In the genomic region with DNA sequence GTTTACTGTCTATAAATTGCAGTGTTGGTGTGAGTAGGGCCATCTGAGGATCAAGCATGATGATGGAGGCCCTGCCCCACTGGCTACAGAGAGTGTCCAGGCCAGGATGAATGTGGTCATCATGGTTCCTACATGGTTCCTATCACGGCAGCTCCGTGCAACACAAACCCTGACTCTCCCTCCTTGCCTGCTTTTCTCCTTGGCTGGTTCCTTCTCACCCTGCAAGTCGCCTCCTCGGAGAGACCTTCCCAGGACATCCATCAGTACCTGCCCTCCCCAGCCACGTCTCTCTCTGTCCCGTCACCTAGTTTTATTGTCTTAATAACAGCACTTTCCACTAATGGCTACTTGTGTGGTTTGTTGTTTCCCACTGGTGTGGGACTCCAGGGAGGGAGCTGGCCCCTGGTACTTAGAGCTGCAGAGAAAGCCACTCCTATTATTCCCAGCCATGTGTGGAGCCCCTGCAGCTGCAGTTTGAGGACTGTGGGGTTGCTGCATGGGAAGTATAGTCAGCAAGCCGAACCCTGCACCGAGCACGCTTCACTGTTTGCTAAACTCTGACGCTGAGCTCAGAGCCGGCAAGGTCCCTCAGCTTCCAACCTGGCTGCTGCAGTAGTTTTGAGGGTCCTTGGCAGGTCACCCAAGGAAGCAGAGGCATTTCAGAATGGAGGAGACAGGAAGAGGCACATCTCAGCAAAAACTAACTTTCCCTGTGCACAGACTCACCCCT, we compare ENCODE assay signal across 27 cellular contexts.
DNase-seq lines count a peak whose midpoint lies in the region; ATAC-seq and TF ChIP-seq lines count a peak whose summit lies in the region.
"Had no signal": no experiment of that assay in that cellular context is flagged by ENCODE, and none has a peak within 500 bp of the region (broad histone marks: within the 10 kb centered on the region; RNA-seq: fewer than 3 reads in every experiment).

No MANE protein-coding gene starts in this region.

- H3K9me3 ChIP-seq in H9 (ENCODE audit: control insufficient read depth, low read depth, low read length) (no peaks in the 10 kb centered on the region), SJCRH30 (replicated peaks) (no peaks in the 10 kb centered on the region)
- H3K9me3 ChIP-seq: sigmoid colon had no signal

- H3K9me3 Mint-ChIP-seq in H9 (no peaks in the 10 kb centered on the region), endothelial cell (ENCODE audit: unreplicated experiment) (no peaks in the 10 kb centered on the region), Calu3 (ENCODE audit: low read depth, unreplicated experiment) (peaks cover 2% of the 10 kb centered on the region)
- H3K9me3 Mint-ChIP-seq: activated naive CD8-positive, alpha-beta T cell treated with anti-CD3 and anti-CD28 coated beads, Interleukin-2, amount 50 U/mL, for 24 hours; CD4-positive, alpha-beta T cell; nephron progenitor cell; stimulated activated naive B cell treated with anti-CD40 and anti-IgM and Interleukin-4, amounts not matched to agents 10 μg/mL and 1 μg/mL and 100 μg/mL, for 72 hours had no signal

- no peaks in the 10 kb centered on the region for H4K20me1 ChIP-seq in H9 (ENCODE audit: control insufficient read depth, insufficient read depth, insufficient read length)

- no TSS peak for BruUV-seq in Calu3 (replicated peaks; lab: Mats Ljungman, UMichigan)

- H3K27ac Mint-ChIP-seq in H9 (peak overlapping the region in 1 of 3 experiments; percentile 43; a peak in 2 of 7 replicates), endothelial cell (ENCODE audit: unreplicated experiment) (peak overlapping the region; percentile 53), Calu3 (ENCODE audit: unreplicated experiment) (no peak overlapping the region)
- H3K27ac Mint-ChIP-seq: activated naive CD8-positive, alpha-beta T cell treated with anti-CD3 and anti-CD28 coated beads, Interleukin-2, amount 50 U/mL, for 24 hours; CD4-positive, alpha-beta T cell; nephron progenitor cell; stimulated activated naive B cell treated with anti-CD40 and anti-IgM and Interleukin-4, amounts not matched to agents 10 μg/mL and 1 μg/mL and 100 μg/mL, for 72 hours had no signal

- H2BK15ac ChIP-seq in H9 (ENCODE audit: low read depth, low read length): no peak overlapping the region

- H3K79me1 ChIP-seq in H9 (ENCODE audit: insufficient read depth, low read depth, low read length, poor library complexity, severe bottlenecking): no peaks in the 10 kb centered on the region

- no peaks in the 10 kb centered on the region for H3K23me2 ChIP-seq in H9 (ENCODE audit: insufficient read length, low read depth, low read length, poor library complexity, severe bottlenecking)

- H4K8ac ChIP-seq in H9 (replicated peaks; ENCODE audit: insufficient read length, low read depth, low read length): no peak overlapping the region

- H2BK20ac ChIP-seq in H9 (ENCODE audit: low read depth, low read length, poor library complexity, severe bottlenecking): no peak overlapping the region

- H2AFZ ChIP-seq in H9 (ENCODE audit: low read length): no peak overlapping the region
- H2AFZ ChIP-seq: parathyroid adenoma had no signal

- H2BK5ac ChIP-seq in H9 (ENCODE audit: insufficient read length, low read length): no peak overlapping the region

- ATAC-seq in GM19035 (IDR thresholded peaks at IDR 0.05; ENCODE audit: unreplicated experiment): no peak
- ATAC-seq: stimulated activated naive B cell treated with anti-CD40 and anti-IgM and Interleukin-4, amounts not matched to agents 10 μg/mL and 1 μg/mL and 100 μg/mL, for 72 hours had no signal

- no peak overlapping the region for H2BK120ac ChIP-seq in H9 (ENCODE audit: low read depth, low read length, poor library complexity, severe bottlenecking)

- WGBS in H9 (ENCODE audit: extremely low coverage, insufficient read length, low lambda C conversion rate): no CpG with 5 or more reads among the region's 11 CpGs

- no peak overlapping the region for H4K5ac ChIP-seq in H9 (ENCODE audit: insufficient read length, low read depth, low read length)

- H3K4me1 ChIP-seq in H9 (ENCODE audit: insufficient read depth, low read length) (0 out of 2 replicates have a peak, but pooled peaks cover 2% of the 10 kb centered on the region), SJCRH30 (no peaks in the 10 kb centered on the region)
- H3K4me1 ChIP-seq: parathyroid adenoma, sigmoid colon had no signal

- H3K4me3 Mint-ChIP-seq in H9 (no peak overlapping the region), endothelial cell (ENCODE audit: unreplicated experiment) (no peak overlapping the region), Calu3 (ENCODE audit: low read depth, unreplicated experiment) (no peak overlapping the region)
- H3K4me3 Mint-ChIP-seq: activated naive CD8-positive, alpha-beta T cell treated with anti-CD3 and anti-CD28 coated beads, Interleukin-2, amount 50 U/mL, for 24 hours; CD4-positive, alpha-beta T cell; nephron progenitor cell; stimulated activated naive B cell treated with anti-CD40 and anti-IgM and Interleukin-4, amounts not matched to agents 10 μg/mL and 1 μg/mL and 100 μg/mL, for 72 hours had no signal

- no peak overlapping the region for H3K56ac ChIP-seq in H9 (ENCODE audit: insufficient read length, low read depth, low read length)

- DNase-seq in NCI-H2107 treated with DMSO at 0.1 percent for 48 hours (lab: John Stamatoyannopoulos, UW; ENCODE audit: unreplicated experiment) (peak; percentile 27), NCI-H2107 (lab: John Stamatoyannopoulos, UW) (no peak), H9 (peak; percentile 15), endothelial cell (ENCODE audit: low spot score) (no peak), retina (peak; percentile 14), SJCRH30 (no peak), Calu3 (no peak)
- DNase-seq: activated CD4-positive, alpha-beta T cell treated with anti-CD3 and anti-CD28 coated beads, Interleukin-2, amount 50 U/mL, for 4 hours; activated T-cell treated with anti-CD3 and anti-CD28 coated beads, Interleukin-2, amount 50 U/mL, for 1 hour; CD4-positive, alpha-beta T cell; central memory CD4-positive, alpha-beta T cell; DMS153; HCEC 1CT; NCI-H2081 treated with DMSO at 0.1 percent for 48 hours; NCI-H446; NCI-H82; nephron progenitor cell; stimulated activated CD4-positive, alpha-beta T cell treated with anti-CD3 and anti-CD28 coated beads, Interleukin-4, amount 100 ng/mL, for 4 hours; stimulated activated naive B cell treated with anti-CD40 and anti-IgM and Interleukin-4, amounts not matched to agents 10 μg/mL and 1 μg/mL and 100 μg/mL, for 72 hours; T-helper 1 cell had no signal

- H3K23ac ChIP-seq in H9 (ENCODE audit: insufficient read length, low read depth, low read length): no peak overlapping the region

- no peak overlapping the region for H2BK12ac ChIP-seq in H9 (ENCODE audit: insufficient read length, low read depth, low read length)

- H3K4me1 Mint-ChIP-seq in H9: peaks cover 33 to 35% of the 10 kb centered on the region in 2 experiments
- peaks cover 17% of the 10 kb centered on the region for H3K4me1 Mint-ChIP-seq in endothelial cell (ENCODE audit: unreplicated experiment)
- H3K4me1 Mint-ChIP-seq in Calu3 (ENCODE audit: low read depth, unreplicated experiment): no peaks in the 10 kb centered on the region
- H3K4me1 Mint-ChIP-seq: activated naive CD8-positive, alpha-beta T cell treated with anti-CD3 and anti-CD28 coated beads, Interleukin-2, amount 50 U/mL, for 24 hours; stimulated activated naive B cell treated with anti-CD40 and anti-IgM and Interleukin-4, amounts not matched to agents 10 μg/mL and 1 μg/mL and 100 μg/mL, for 72 hours had no signal

- no peak overlapping the region for H3K4me3 ChIP-seq in SJCRH30
- H3K4me3 ChIP-seq: sigmoid colon had no signal

- no peak overlapping the region for H2AK5ac ChIP-seq in H9 (ENCODE audit: insufficient read length, low read length)

- H3K36me3 ChIP-seq in SJCRH30: no peaks in the 10 kb centered on the region
- H3K36me3 ChIP-seq: sigmoid colon had no signal

- no peak for TF ChIP-seq CTCF in H9 (conservative IDR thresholded peaks at IDR 0.05)
- no peak for TF ChIP-seq CTCF in endothelial cell (IDR thresholded peaks at IDR 0.05; ENCODE audit: unreplicated experiment)
- TF ChIP-seq CTCF in Calu3 (IDR thresholded peaks at IDR 0.05; ENCODE audit: unreplicated experiment): no peak

- no peak overlapping the region for H3T11ph ChIP-seq in H9 (ENCODE audit: low read length)

- H3K36me3 Mint-ChIP-seq in H9 (ENCODE audit: insufficient read depth in 1 of 3, low read depth in 3 of 3): no peaks in the 10 kb centered on the region
- H3K36me3 Mint-ChIP-seq in endothelial cell (ENCODE audit: low read depth, unreplicated experiment): no peaks in the 10 kb centered on the region
- no peaks in the 10 kb centered on the region for H3K36me3 Mint-ChIP-seq in Calu3 (ENCODE audit: insufficient read depth, unreplicated experiment)
- H3K36me3 Mint-ChIP-seq: stimulated activated naive B cell treated with anti-CD40 and anti-IgM and Interleukin-4, amounts not matched to agents 10 μg/mL and 1 μg/mL and 100 μg/mL, for 72 hours had no signal

- CTCF ChIA-PET in Calu3 (lab: Charles Lee): no interaction called here

- H3K79me2 ChIP-seq in H9 (ENCODE audit: insufficient read depth, low read length): no peaks in the 10 kb centered on the region
- H3K79me2 ChIP-seq: parathyroid adenoma had no signal

- no peak overlapping the region for H3K4ac ChIP-seq in H9 (ENCODE audit: low read depth, low read length)

- H4K91ac ChIP-seq in H9 (ENCODE audit: insufficient read length, low read depth, low read length): no peak overlapping the region

- intact Hi-C loops in Calu3 (cut with micrococcal nuclease; ENCODE audit: unreplicated experiment): no loop called here

- no peak overlapping the region for H3K18ac ChIP-seq in H9 (ENCODE audit: insufficient read length, low read depth, low read length)

- H3K9ac ChIP-seq in H9 (ENCODE audit: extremely low read depth, insufficient read length, low read length): no peak overlapping the region
- H3K9ac ChIP-seq: KMS-11, parathyroid adenoma had no signal

- no peaks in the 10 kb centered on the region for H3K27me3 ChIP-seq in H9 (ENCODE audit: insufficient read depth, low read length)
- H3K27me3 ChIP-seq in SJCRH30: no peaks in the 10 kb centered on the region; the same call in 1 of the 2 replicates

- H3K27ac ChIP-seq in H9 (ENCODE audit: insufficient read length, low read depth, low read length): no peak overlapping the region
- H3K27ac ChIP-seq in SJCRH30: no peak overlapping the region
- H3K27ac ChIP-seq: 22Rv1, epithelial cell of prostate, KMS-11, parathyroid adenoma, sigmoid colon had no signal

- H3K14ac ChIP-seq in H9 (ENCODE audit: insufficient read depth, low read length): peak overlapping the region; percentile 37

- no peak overlapping the region for H3K4me2 ChIP-seq in H9 (ENCODE audit: insufficient read depth, insufficient read length, low read length)
- H3K4me2 ChIP-seq: KMS-11 had no signal

- H3K27me3 Mint-ChIP-seq in H9 (ENCODE audit: low read depth) (peaks cover 14% of the 10 kb centered on the region), endothelial cell (ENCODE audit: unreplicated experiment) (peaks cover 1% of the 10 kb centered on the region), Calu3 (ENCODE audit: unreplicated experiment) (peaks cover 53% of the 10 kb centered on the region)

Comparison
In these comparisons a context has a peak if more than half of its experiments do, and no peak if none do; other contexts are left out.
1. DNase-seq: peak in NCI-H2107 treated with DMSO at 0.1 percent for 48 hours (single experiment), H9 (single experiment) and retina (single experiment); none in NCI-H2107 (single experiment), endothelial cell (single experiment), SJCRH30 (0 of 2) and Calu3 (single experiment).